10 cellular contexts compared by ENCODE assay signal in genomic region chr1:229325873-229326502, GRCh38. TPM values are rescaled to one million over a fixed set of nuclear protein-coding genes. Genes with fewer than 3 reads are reported as not detected.
DNase-seq lines count a peak whose midpoint lies in the region; ATAC-seq and TF ChIP-seq lines count a peak whose summit lies in the region.
"Had no signal": no experiment of that assay in that cellular context is flagged by ENCODE, and none has a peak within 500 bp of the region (broad histone marks: within the 10 kb centered on the region; RNA-seq: fewer than 3 reads in every experiment).

No MANE protein-coding gene starts in this region.

- H4K20me1 ChIP-seq in OCI-LY1 (ENCODE audit: insufficient read depth, low read length), result no peaks in the 10 kb centered on the region

- H3K36me3 ChIP-seq in OCI-LY1 (ENCODE audit: insufficient read depth, low read length) (peaks cover 61% of the 10 kb centered on the region), endocrine pancreas (ENCODE audit: control insufficient read depth, insufficient read depth, low read length) (no peaks in the 10 kb centered on the region), stomach (peaks cover 9 to 63% (median 48%) of the 10 kb centered on the region in 4 donors)

- 54 to 80% (median 69%) methylated on average over 10 of the region's 10 CpGs for WGBS in stomach, 5 donors

- peak overlapping the region; percentile 65 for H3K27ac Mint-ChIP-seq in activated CD8-positive, alpha-beta memory T cell treated with anti-CD3 and anti-CD28 coated beads, Interleukin-2, amount 10 ng/mL, durations not matched to agents 7 days and 5 days

- H3K4me1 Mint-ChIP-seq in activated CD8-positive, alpha-beta memory T cell treated with anti-CD3 and anti-CD28 coated beads, Interleukin-2, amount 10 ng/mL, durations not matched to agents 7 days and 5 days, result peaks cover 21% of the 10 kb centered on the region

- H3K9ac ChIP-seq in OCI-LY1 (ENCODE audit: low read length) (peak overlapping the region; percentile 11; the same call in 1 of the 2 replicates), endocrine pancreas (ENCODE audit: control insufficient read depth, insufficient read depth, low read length) (peak overlapping the region; percentile 55)

- H3K36me3 Mint-ChIP-seq in activated CD8-positive, alpha-beta memory T cell treated with anti-CD3 and anti-CD28 coated beads, Interleukin-2, amount 10 ng/mL, durations not matched to agents 7 days and 5 days, result peaks cover 30% of the 10 kb centered on the region

- intact Hi-C loops in stomach (cut with DNase I; ENCODE audit: low total_unique reads), result no loop called here

- H3K9me3 ChIP-seq in OCI-LY1 (ENCODE audit: low read length), result no peaks in the 10 kb centered on the region
- H3K9me3 ChIP-seq in endocrine pancreas (ENCODE audit: control insufficient read depth, low read length), result no peaks in the 10 kb centered on the region
- no peaks in the 10 kb centered on the region for H3K9me3 ChIP-seq in stomach

- H3K4me2 ChIP-seq in OCI-LY1 (ENCODE audit: low read length), result peak overlapping the region; percentile 63
- H3K4me2 ChIP-seq: smooth muscle cell had no signal

- CTCF ChIA-PET in activated CD8-positive, alpha-beta memory T cell treated with anti-CD3 and anti-CD28 coated beads, Interleukin-2, amount 10 ng/mL, durations not matched to agents 7 days and 5 days (lab: Charles Lee), result interaction anchor here (1.6 to 1.9 kb wide), 2 partner anchors 71 to 156 kb away, joined by 4 to 6 read pairs; no protein-coding TSS in a partner anchor

- DNase-seq in activated CD8-positive, alpha-beta memory T cell treated with anti-CD3 and anti-CD28 coated beads, Interleukin-2, amount 10 ng/mL, durations not matched to agents 7 days and 5 days, result no peak
- no peak for DNase-seq in activated CD8-positive, alpha-beta memory T cell treated with anti-CD3 and anti-CD28 coated beads, Interleukin-2, amount 50 U/mL, for 48 hours
- no peak for DNase-seq in stomach
- DNase-seq in NCI-H1694 (lab: John Stamatoyannopoulos, UW), result no peak
- DNase-seq: Right ventricle myocardium superior had no signal

- TF ChIP-seq EP300 in stomach (IDR thresholded peaks at IDR 0.05), result no peak

- H3K9me3 Mint-ChIP-seq in activated CD8-positive, alpha-beta memory T cell treated with anti-CD3 and anti-CD28 coated beads, Interleukin-2, amount 10 ng/mL, durations not matched to agents 7 days and 5 days (ENCODE audit: low read depth), result no peaks in the 10 kb centered on the region

- TF ChIP-seq CTCF in OCI-LY1 (IDR thresholded peaks at IDR 0.05; ENCODE audit: low read length), result no peak
- no peak for TF ChIP-seq CTCF in stomach (IDR thresholded peaks at IDR 0.05)

- H3K27ac ChIP-seq in OCI-LY1 (ENCODE audit: low read depth, low read length, poor library complexity, severe bottlenecking) (peak overlapping the region; percentile 33), stomach (peak overlapping the region in 3 of 5 donors; percentile 9 to 36 (median 15))

- no peaks in the 10 kb centered on the region for H3F3A ChIP-seq in OCI-LY1 (ENCODE audit: insufficient read depth, low read length)

- H3K4me3 Mint-ChIP-seq in activated CD8-positive, alpha-beta memory T cell treated with anti-CD3 and anti-CD28 coated beads, Interleukin-2, amount 10 ng/mL, durations not matched to agents 7 days and 5 days, result peak overlapping the region; percentile 15

- no peak overlapping the region for H2AFZ ChIP-seq in OCI-LY1 (ENCODE audit: low read length)

- H3K27me3 Mint-ChIP-seq in activated CD8-positive, alpha-beta memory T cell treated with anti-CD3 and anti-CD28 coated beads, Interleukin-2, amount 10 ng/mL, durations not matched to agents 7 days and 5 days, result no peaks in the 10 kb centered on the region

- H3K4me3 ChIP-seq in OCI-LY1 (ENCODE audit: low read depth, low read length, poor library complexity, severe bottlenecking) (peak overlapping the region; percentile 28), endocrine pancreas (ENCODE audit: control insufficient read depth, insufficient read depth, low read length) (peak overlapping the region; percentile 65), stomach (no peak overlapping the region)
- H3K4me3 ChIP-seq: smooth muscle cell had no signal

- H3K27me3 ChIP-seq in OCI-LY1 (ENCODE audit: insufficient read depth, low read length) (no peaks in the 10 kb centered on the region), endocrine pancreas (ENCODE audit: control insufficient read depth, insufficient read depth, low read length) (no peaks in the 10 kb centered on the region), stomach (no peaks in the 10 kb centered on the region)

- 0 out of 2 replicates have a peak, but pooled peaks cover 2% of the 10 kb centered on the region for H3K79me2 ChIP-seq in OCI-LY1 (ENCODE audit: insufficient read depth, low read length)

- no peaks in the 10 kb centered on the region for H3K9me2 ChIP-seq in OCI-LY1 (ENCODE audit: low read depth, low read length)

- no peak for ATAC-seq in activated CD8-positive, alpha-beta memory T cell treated with anti-CD3 and anti-CD28 coated beads, Interleukin-2, amount 10 ng/mL, durations not matched to agents 7 days and 5 days
- ATAC-seq in GM21528 (IDR thresholded peaks at IDR 0.05; ENCODE audit: low FRiP score, unreplicated experiment), result no peak
- ATAC-seq in HG03280 (IDR thresholded peaks at IDR 0.05; ENCODE audit: unreplicated experiment), result no peak

- no peak for TF ChIP-seq POLR2A in stomach (IDR thresholded peaks at IDR 0.05)

- H3K4me1 ChIP-seq in OCI-LY1 (ENCODE audit: insufficient read depth, low read length, severe bottlenecking) (peaks cover 18% of the 10 kb centered on the region), endocrine pancreas (ENCODE audit: control insufficient read depth, insufficient read depth, low read length) (peaks cover 6% of the 10 kb centered on the region), stomach (peaks cover 0 to 10% (median 0%) of the 10 kb centered on the region in 4 donors)

RNA-seq across cellular contexts. Expression of gene CCSAP, which starts 16.9 kb away (rescaled TPM):
- total RNA-seq in activated CD8-positive, alpha-beta memory T cell treated with anti-CD3 and anti-CD28 coated beads, Interleukin-2, amount 10 ng/mL, durations not matched to agents 7 days and 5 days, result 1 to 10 TPM; 8.9 to 9.8 TPM
- total RNA-seq in stomach, result 10 to 100 TPM in 1 of 5 donors, 1 to 10 TPM in 3, under 1 TPM in 1; 0.89 to 10.5 (median 5.2) TPM
- 1 to 10 TPM in 2 of 3 donors, under 1 TPM in 1; 0.61 to 2.0 (median 1.4) TPM for polyA plus RNA-seq in stomach

RNA-seq across cellular contexts. Expression of gene RAB4A, which starts 55.1 kb away (rescaled TPM):
- total RNA-seq in activated CD8-positive, alpha-beta memory T cell treated with anti-CD3 and anti-CD28 coated beads, Interleukin-2, amount 10 ng/mL, durations not matched to agents 7 days and 5 days, result 10 to 100 TPM; 26.5 to 27.2 TPM
- total RNA-seq in stomach, result 100 to 1,000 TPM in 1 of 5 donors, 10 to 100 TPM in 4; 24.1 to 277 (median 41.4) TPM
- 10 to 100 TPM; 43.8 to 90.6 (median 58.9) TPM for polyA plus RNA-seq in stomach

Comparison
In these comparisons a context has a peak if more than half of its experiments do, and no peak if none do; other contexts are left out.
1. H3K4me3 ChIP-seq: peak in OCI-LY1 (single experiment) and endocrine pancreas (single experiment); none in stomach (0 of 4).